In genomic region chr14:74257078-74257987, GRCh38 we compare ENCODE assay signal across 8 cellular contexts. TPM values are rescaled to one million over a fixed set of nuclear protein-coding genes. Genes with fewer than 3 reads are reported as not detected.
DNase-seq lines count a peak whose midpoint lies in the region; ATAC-seq and TF ChIP-seq lines count a peak whose summit lies in the region.

No MANE protein-coding gene starts in this region.

- TF ChIP-seq EP300 in Ishikawa (IDR thresholded peaks at IDR 0.05; ENCODE audit: borderline replicate concordance) (no peak), sigmoid colon (IDR thresholded peaks at IDR 0.05) (no peak)

- peaks cover 0 to 15% of the 10 kb centered on the region in 2 donors for H3K4me1 ChIP-seq in adrenal gland (replicated peaks in 1 of 2)
- peaks cover 0 to 19% (median 15%) of the 10 kb centered on the region in 4 donors for H3K4me1 ChIP-seq in sigmoid colon

- peak in 5 of 6 experiments; percentile 41 to 98 (median 82) for TF ChIP-seq CTCF in adrenal gland (IDR thresholded peaks at IDR 0.05)
- TF ChIP-seq CTCF in sigmoid colon (IDR thresholded peaks at IDR 0.05) = peak; percentile 33 to 100 (median 66)

- intact Hi-C loops in adrenal gland (cut with DNase I) (no loop called here), sigmoid colon (cut with DNase I) (loop anchor here (5.0 kb wide), 1 partner anchor 45 kb away; the partner anchor contains the start of gene ABCD4)

- H3K9me3 ChIP-seq in adrenal gland (replicated peaks in 1 of 3) = no peaks in the 10 kb centered on the region
- H3K9me3 ChIP-seq in sigmoid colon = no peaks in the 10 kb centered on the region

- peak; percentile 47; the same call in 1 of the 2 replicates for TF ChIP-seq RAD21 in Ishikawa (IDR thresholded peaks at IDR 0.05; ENCODE audit: low read depth)

- peak; percentile 78 for ATAC-seq in GM18907 (IDR thresholded peaks at IDR 0.05; ENCODE audit: unreplicated experiment)
- ATAC-seq in HG03378 (IDR thresholded peaks at IDR 0.05; ENCODE audit: unreplicated experiment) = no peak

- H3K4me3 ChIP-seq in adrenal gland = peak overlapping the region in 3 of 4 donors; percentile 25 to 79 (median 49)
- peak overlapping the region; percentile 37 to 63 (median 50) for H3K4me3 ChIP-seq in sigmoid colon

- no peaks in the 10 kb centered on the region for H3K36me3 ChIP-seq in adrenal gland (replicated peaks in 1 of 2)
- H3K36me3 ChIP-seq in sigmoid colon = no peaks in the 10 kb centered on the region

- no peak for TF ChIP-seq POLR2A in adrenal gland (IDR thresholded peaks at IDR 0.05)
- no peak for TF ChIP-seq POLR2A in sigmoid colon (IDR thresholded peaks at IDR 0.05)

- H3K27ac ChIP-seq in adrenal gland (no peak overlapping the region), sigmoid colon (peak overlapping the region in 1 of 4 donors; percentile 29)

- 2 to 4% (median 3%) methylated on average over 23 to 72 of the region's 72 CpGs for WGBS in adrenal gland, 4 donors
- 2 to 3% methylated on average over 72 of the region's 72 CpGs for WGBS in sigmoid colon, 2 donors

- DNase-seq in 8988T (peak; percentile 80), SW480 (ENCODE audit: low spot score) (peak; percentile 48), adrenal gland (peak; percentile 28 to 59 (median 41)), hippocampal formation (lab: John Stamatoyannopoulos, UW) (peak; percentile 21 to 31), sigmoid colon (no peak)

- H3K27me3 ChIP-seq in adrenal gland (no peaks in the 10 kb centered on the region), sigmoid colon (peaks cover 0 to 20% (median 6%) of the 10 kb centered on the region in 3 donors)

TF ChIP-seq in Ishikawa, 13 proteins besides CTCF, POLR2A, EP300 and RAD21:
- TF ChIP-seq TEAD4 (IDR thresholded peaks at IDR 0.05) (no peak), MAX (IDR thresholded peaks at IDR 0.05) (0 out of 2 replicates have a peak, but pooled peaks have one; percentile 14), TAF1 (IDR thresholded peaks at IDR 0.05; ENCODE audit: low read depth) (no peak), CEBPB (IDR thresholded peaks at IDR 0.05) (no peak)

RNA-seq across cellular contexts. Expression of gene VSX2, which starts 18.1 kb away (rescaled TPM):
- total RNA-seq in adrenal gland (not detected), sigmoid colon (not detected)
- polyA plus RNA-seq in adrenal gland (not detected), sigmoid colon (under 1 TPM in 1 of 3 donors, not detected in 2; 0.04 TPM)

RNA-seq across cellular contexts. Expression of gene ABCD4, which starts 45.4 kb away (rescaled TPM):
- total RNA-seq in adrenal gland = 10 to 100 TPM; 31.2 to 90.7 (median 57.9) TPM
- polyA plus RNA-seq in adrenal gland = 100 to 1,000 TPM in 1 of 3 donors, 10 to 100 TPM in 2; 18.4 to 111 (median 77.5) TPM
- 10 to 100 TPM; 27.6 to 50.1 (median 31.3) TPM for total RNA-seq in sigmoid colon
- polyA plus RNA-seq in sigmoid colon = 10 to 100 TPM; 13.6 to 37.7 (median 18.0) TPM
